In genomic region chr2:23513245-23513880, GRCh38 we compare ENCODE assay signal across 18 cellular contexts.
DNase-seq lines count a peak whose midpoint lies in the region; ATAC-seq and TF ChIP-seq lines count a peak whose summit lies in the region.
"Had no signal": no experiment of that assay in that cellular context is flagged by ENCODE, and none has a peak within 500 bp of the region (broad histone marks: within the 10 kb centered on the region; RNA-seq: fewer than 3 reads in every experiment).

No MANE protein-coding gene starts in this region.

- no peak overlapping the region for H3K27ac Mint-ChIP-seq in MCF 10A (ENCODE audit: low read depth, unreplicated experiment)
- H3K27ac Mint-ChIP-seq: memory B cell; stimulated activated memory B cell treated with anti-CD40 and anti-IgM and Interleukin-4, amounts not matched to agents 10 μg/mL and 1 μg/mL and 100 μg/mL, for 72 hours; T-cell had no signal

- H3K4me3 Mint-ChIP-seq in MCF 10A (ENCODE audit: unreplicated experiment), result no peak overlapping the region
- H3K4me3 Mint-ChIP-seq: memory B cell; stimulated activated memory B cell treated with anti-CD40 and anti-IgM and Interleukin-4, amounts not matched to agents 10 μg/mL and 1 μg/mL and 100 μg/mL, for 72 hours; T-cell had no signal

- H3K9me3 ChIP-seq in breast epithelium (no peaks in the 10 kb centered on the region), neural cell (ENCODE audit: low read length) (no peaks in the 10 kb centered on the region), uterus (no peaks in the 10 kb centered on the region), Karpas-422 (ENCODE audit: low read length) (no peaks in the 10 kb centered on the region), BE2C (no peaks in the 10 kb centered on the region)
- H3K9me3 ChIP-seq: HAP-1, upper lobe of left lung had no signal

- H3K27me3 Mint-ChIP-seq in MCF 10A (ENCODE audit: insufficient read depth, unreplicated experiment), result no peaks in the 10 kb centered on the region
- H3K27me3 Mint-ChIP-seq: memory B cell; stimulated activated memory B cell treated with anti-CD40 and anti-IgM and Interleukin-4, amounts not matched to agents 10 μg/mL and 1 μg/mL and 100 μg/mL, for 72 hours had no signal

- TF ChIP-seq EP300 in neural cell (conservative IDR thresholded peaks at IDR 0.05; ENCODE audit: poor library complexity, severe bottlenecking), result no peak

- H3K4me1 ChIP-seq in breast epithelium (no peaks in the 10 kb centered on the region), uterus (no peaks in the 10 kb centered on the region), Karpas-422 (ENCODE audit: low read length) (no peaks in the 10 kb centered on the region), BE2C (peaks cover 29% of the 10 kb centered on the region)
- H3K4me1 ChIP-seq: HAP-1 had no signal

- H2AFZ ChIP-seq in neural cell (ENCODE audit: low read depth, low read length) (no peak overlapping the region), Karpas-422 (ENCODE audit: low read length) (no peak overlapping the region)

- H3K9me2 ChIP-seq in neural cell (ENCODE audit: insufficient read depth, low read length), result no peaks in the 10 kb centered on the region
- no peaks in the 10 kb centered on the region for H3K9me2 ChIP-seq in Karpas-422 (replicated peaks; ENCODE audit: insufficient read depth, low read length)

- H3K4me2 ChIP-seq in neural cell (ENCODE audit: low read length), result no peak overlapping the region
- H3K4me2 ChIP-seq in Karpas-422 (ENCODE audit: low read depth, low read length, poor library complexity, severe bottlenecking), result no peak overlapping the region

- H3K4me3 ChIP-seq in breast epithelium (peak overlapping the region in 2 of 3 donors; percentile 29 to 35), fibroblast of villous mesenchyme (ENCODE audit: low read depth, low read length) (peak overlapping the region; percentile 33), neural cell (ENCODE audit: low read length) (peak overlapping the region; percentile 19), uterus (peak overlapping the region; percentile 9 to 21), Karpas-422 (ENCODE audit: low read length) (no peak overlapping the region), BE2C (ENCODE audit: low read depth, low read length) (no peak overlapping the region)
- H3K4me3 ChIP-seq: HAP-1 had no signal

- no peaks in the 10 kb centered on the region for H3K9me3 Mint-ChIP-seq in MCF 10A (ENCODE audit: unreplicated experiment)
- H3K9me3 Mint-ChIP-seq: memory B cell; stimulated activated memory B cell treated with anti-CD40 and anti-IgM and Interleukin-4, amounts not matched to agents 10 μg/mL and 1 μg/mL and 100 μg/mL, for 72 hours; T-cell had no signal

- peaks cover 5% of the 10 kb centered on the region for H3K36me3 Mint-ChIP-seq in MCF 10A (ENCODE audit: insufficient read depth, unreplicated experiment)
- H3K36me3 Mint-ChIP-seq: memory B cell; stimulated activated memory B cell treated with anti-CD40 and anti-IgM and Interleukin-4, amounts not matched to agents 10 μg/mL and 1 μg/mL and 100 μg/mL, for 72 hours; T-cell had no signal

- no peak for TF ChIP-seq POLR2A in breast epithelium (IDR thresholded peaks at IDR 0.05)
- peak in 1 of 2 donors; percentile 30 for TF ChIP-seq POLR2A in uterus (IDR thresholded peaks at IDR 0.05)

- no peak for TF ChIP-seq CTCF in breast epithelium (IDR thresholded peaks at IDR 0.05)
- TF ChIP-seq CTCF in MCF 10A (IDR thresholded peaks at IDR 0.05; ENCODE audit: unreplicated experiment), result no peak
- no peak for TF ChIP-seq CTCF in fibroblast of villous mesenchyme (IDR thresholded peaks at IDR 0.05; ENCODE audit: insufficient read depth, low read depth, low read length)
- TF ChIP-seq CTCF in neural cell (IDR thresholded peaks at IDR 0.05; ENCODE audit: poor library complexity, severe bottlenecking), result no peak
- no peak for TF ChIP-seq CTCF in uterus (IDR thresholded peaks at IDR 0.05)
- no peak for TF ChIP-seq CTCF in BE2C (IDR thresholded peaks at IDR 0.05; ENCODE audit: low read depth, low read length)

- H3K27me3 ChIP-seq in breast epithelium (no peaks in the 10 kb centered on the region), neural cell (ENCODE audit: insufficient read depth, low read depth, low read length) (no peaks in the 10 kb centered on the region), uterus (no peaks in the 10 kb centered on the region), Karpas-422 (ENCODE audit: low read length) (no peaks in the 10 kb centered on the region), BE2C (no peaks in the 10 kb centered on the region)
- H3K27me3 ChIP-seq: upper lobe of left lung had no signal

- H3K79me2 ChIP-seq in neural cell (replicated peaks; ENCODE audit: insufficient read depth, low read length), result no peaks in the 10 kb centered on the region
- no peaks in the 10 kb centered on the region for H3K79me2 ChIP-seq in Karpas-422 (ENCODE audit: low read length)

- no peaks in the 10 kb centered on the region for H3K36me3 ChIP-seq in breast epithelium
- H3K36me3 ChIP-seq in neural cell (ENCODE audit: insufficient read depth, low read length), result no peaks in the 10 kb centered on the region
- no peaks in the 10 kb centered on the region for H3K36me3 ChIP-seq in uterus
- H3K36me3 ChIP-seq in Karpas-422 (ENCODE audit: insufficient read depth, low read length), result no peaks in the 10 kb centered on the region
- no peaks in the 10 kb centered on the region for H3K36me3 ChIP-seq in BE2C
- H3K36me3 ChIP-seq: HAP-1, upper lobe of left lung had no signal

- no peaks in the 10 kb centered on the region for H3K4me1 Mint-ChIP-seq in MCF 10A (ENCODE audit: insufficient read depth, unreplicated experiment)
- H3K4me1 Mint-ChIP-seq: memory B cell; stimulated activated memory B cell treated with anti-CD40 and anti-IgM and Interleukin-4, amounts not matched to agents 10 μg/mL and 1 μg/mL and 100 μg/mL, for 72 hours; T-cell had no signal

- BruUV-seq in MCF 10A (replicated peaks; lab: Mats Ljungman, UMichigan), result no TSS peak

- CTCF ChIA-PET in MCF 10A (lab: Yijun Ruan, JAX), result no interaction called here

- H3K9ac ChIP-seq in neural cell (ENCODE audit: low read length) (no peak overlapping the region), Karpas-422 (ENCODE audit: low read length) (no peak overlapping the region)

- intact Hi-C loops in breast epithelium (cut with DNase I; ENCODE audit: low total_unique reads) (no loop called here), MCF 10A (cut with micrococcal nuclease) (no loop called here), uterus (cut with DNase I; ENCODE audit: low total_unique reads) (no loop called here)

- POLR2A ChIA-PET in MCF 10A (lab: Yijun Ruan, JAX), result no interaction called here

- no peaks in the 10 kb centered on the region for H4K20me1 ChIP-seq in neural cell (ENCODE audit: insufficient read depth)
- peaks cover 18% of the 10 kb centered on the region for H4K20me1 ChIP-seq in Karpas-422 (ENCODE audit: insufficient read depth, low read depth, low read length)

- no peak for ATAC-seq in GM21526 (IDR thresholded peaks at IDR 0.05; ENCODE audit: low FRiP score, unreplicated experiment)
- ATAC-seq: stimulated activated memory B cell treated with anti-CD40 and anti-IgM and Interleukin-4, amounts not matched to agents 10 μg/mL and 1 μg/mL and 100 μg/mL, for 72 hours; T-cell had no signal

- no peak for DNase-seq in breast epithelium (ENCODE audit: low spot score in 2 of 2)
- DNase-seq in MCF 10A (ENCODE audit: unreplicated experiment), result no peak
- peak; percentile 49 for DNase-seq in fibroblast of villous mesenchyme (ENCODE audit: low read depth)
- peak; percentile 54 to 69 for DNase-seq in uterus
- no peak for DNase-seq in Karpas-422
- DNase-seq in BE2C, result no peak
- DNase-seq: C1 segment of cervical spinal cord; MV-4-11; NCI-H2029 treated with DMSO at 0.1 percent for 48 hours; NK-92 treated with Interleukin-12 subunit alpha and Interleukin-12 subunit beta, amount 100 ng/mL, for 24 hours; occipital lobe; T-cell; upper lobe of left lung had no signal

- H3F3A ChIP-seq in neural cell (ENCODE audit: insufficient read depth, low read length, poor library complexity, severe bottlenecking), result no peaks in the 10 kb centered on the region

- H3K27ac ChIP-seq in breast epithelium (peak overlapping the region; percentile 13 to 61), neural cell (ENCODE audit: low read length) (peak overlapping the region; percentile 22), uterus (peak overlapping the region; percentile 58 to 84), Karpas-422 (ENCODE audit: low read length) (no peak overlapping the region)
- H3K27ac ChIP-seq: upper lobe of left lung had no signal

- TF ChIP-seq RAD21 in neural cell (conservative IDR thresholded peaks at IDR 0.05), result no peak

TF ChIP-seq in neural cell, 6 proteins besides CTCF, POLR2A, EP300 and RAD21:
- TF ChIP-seq POLR2AphosphoS5 (IDR thresholded peaks at IDR 0.05), result no peak

Comparison
In these comparisons a context has a peak if more than half of its experiments do, and no peak if none do; other contexts are left out.
1. DNase-seq: peak in fibroblast of villous mesenchyme (single experiment) and uterus (2 of 2); none in breast epithelium (0 of 2), MCF 10A (single experiment), Karpas-422 (single experiment) and BE2C (single experiment).
2. H3K4me3 ChIP-seq: peak in breast epithelium (2 of 3), fibroblast of villous mesenchyme (single experiment), neural cell (single experiment) and uterus (2 of 2); none in Karpas-422 (single experiment) and BE2C (single experiment).